2 cellular contexts compared by ENCODE assay signal in the genomic region with DNA sequence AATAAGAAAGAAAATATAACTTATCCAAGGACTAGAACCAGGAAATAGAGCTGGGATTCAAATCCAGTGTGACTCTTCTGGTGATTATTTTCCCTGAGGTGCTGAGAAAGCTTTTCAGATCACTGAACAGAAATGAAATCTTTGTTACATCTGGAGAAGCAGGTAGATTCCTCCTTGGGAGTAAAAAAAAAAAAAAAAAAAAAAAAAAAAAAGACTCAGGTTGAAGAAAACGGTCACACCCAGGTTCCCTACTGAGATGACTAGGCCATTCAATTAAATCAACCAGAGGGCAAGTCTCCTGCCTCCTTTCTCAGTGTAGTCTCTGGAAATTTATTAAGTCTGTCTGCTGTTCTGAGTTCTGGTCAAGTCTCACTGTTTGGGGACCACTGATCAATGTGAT.
TF ChIP-seq lines count a peak whose summit lies in the region.

No MANE protein-coding gene starts in this region.

TF ChIP-seq in K562, 482 proteins besides CTCF, POLR2A, EP300 and RAD21:
- no peak for TF ChIP-seq ZNF224 (CRISPR knock-in tag; IDR thresholded peaks at IDR 0.05)
- TF ChIP-seq, protein P1, sequence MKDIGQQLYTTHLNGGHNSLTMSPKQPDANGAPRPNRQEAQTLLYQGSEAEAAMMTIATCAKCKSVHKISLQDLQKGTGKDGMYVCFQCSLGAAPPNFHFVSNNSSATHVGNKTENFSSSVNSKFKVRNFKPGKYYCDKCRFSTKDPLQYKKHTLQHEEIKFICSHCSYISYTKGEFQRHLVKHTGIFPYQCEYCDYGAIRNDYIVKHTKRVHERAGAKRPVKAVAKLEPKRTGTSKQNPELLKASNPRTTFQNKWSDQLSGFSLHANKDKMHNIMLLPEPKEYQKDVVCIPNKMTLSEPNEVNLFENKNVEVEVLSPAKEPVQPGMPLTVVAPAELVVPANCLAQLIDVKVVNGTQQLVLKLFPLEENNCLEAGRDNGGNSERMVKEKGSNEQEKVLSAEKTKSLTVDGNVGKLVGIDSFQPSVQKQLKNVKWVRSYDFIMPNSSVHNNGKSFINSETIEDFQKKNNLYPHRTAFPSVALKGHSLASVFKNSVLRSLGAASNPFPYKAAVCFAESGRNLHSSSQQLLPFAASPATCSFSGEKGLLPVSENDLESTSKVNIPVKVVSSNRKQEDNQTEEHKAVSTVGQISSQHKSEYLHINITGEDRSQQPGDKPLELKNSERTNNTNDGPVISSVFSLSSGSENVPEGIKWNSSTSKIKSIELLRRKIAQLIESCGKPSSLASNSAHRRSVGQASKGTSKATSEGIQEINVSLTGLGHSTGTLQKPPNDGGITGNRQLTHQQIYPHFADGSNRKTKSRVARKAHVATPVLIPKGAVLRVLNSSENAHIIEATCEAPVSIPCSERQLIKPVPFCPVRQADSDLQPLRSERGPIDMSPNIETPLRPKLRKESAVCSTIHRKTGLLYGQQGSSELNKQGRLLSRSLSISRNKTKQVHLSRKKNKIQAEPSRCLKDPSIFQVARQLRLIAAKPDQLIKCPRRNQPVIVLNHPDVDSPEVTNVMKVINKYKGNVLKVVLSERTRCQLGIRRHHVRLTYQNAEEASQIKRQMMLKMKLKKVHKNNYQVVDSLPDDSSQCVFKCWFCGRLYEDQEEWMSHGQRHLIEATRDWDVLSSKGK (CRISPR knock-in tag; IDR thresholded peaks at IDR 0.05) = no peak
- no peak for TF ChIP-seq ZFP30 (CRISPR knock-in tag; IDR thresholded peaks at IDR 0.05; ENCODE audit: borderline replicate concordance)

TF ChIP-seq in GM12891, 5 proteins besides CTCF, POLR2A, EP300 and RAD21:
- TF ChIP-seq SPI1 (IDR thresholded peaks at IDR 0.05; ENCODE audit: low read depth, low read length) (no peak), PAX5 (IDR thresholded peaks at IDR 0.05; ENCODE audit: insufficient read depth, low read length, severe bottlenecking) (no peak), POU2F2 (IDR thresholded peaks at IDR 0.05; ENCODE audit: low read depth, low read length) (no peak), TAF1 (IDR thresholded peaks at IDR 0.05; ENCODE audit: low read depth, low read length) (no peak), POLR2AphosphoS5 (IDR thresholded peaks at IDR 0.05; ENCODE audit: low read depth, low read length) (no peak)
